In genomic region chr21:41141031-41141457, GRCh38 we compare ENCODE assay signal across 16 cellular contexts. TPM values are rescaled to one million over a fixed set of nuclear protein-coding genes. Genes with fewer than 3 reads are reported as not detected.
DNase-seq lines count a peak whose midpoint lies in the region; ATAC-seq and TF ChIP-seq lines count a peak whose summit lies in the region.
"Had no signal": no experiment of that assay in that cellular context is flagged by ENCODE, and none has a peak within 500 bp of the region (broad histone marks: within the 10 kb centered on the region; RNA-seq: fewer than 3 reads in every experiment).

No MANE protein-coding gene starts in this region.

- no peak overlapping the region for H3K4me3 ChIP-seq in mammary epithelial cell (replicated peaks in 1 of 3; ENCODE audit: insufficient read depth in 1 of 3, low read depth in 2 of 3, low read length in 3 of 3)
- H3K4me3 ChIP-seq: ovary, testis had no signal

- no peak for ATAC-seq in activated CD8-positive, alpha-beta T cell treated with anti-CD3 and anti-CD28 coated beads for 36 hours
- ATAC-seq: activated CD4-positive, CD25-positive, alpha-beta regulatory T cell treated with anti-CD3 and anti-CD28 coated beads, Interleukin-2, amount 50 U/mL, for 24 hours had no signal

- no peaks in the 10 kb centered on the region for H3K36me3 Mint-ChIP-seq in activated CD8-positive, alpha-beta T cell treated with anti-CD3 and anti-CD28 coated beads for 36 hours (ENCODE audit: low read depth)
- H3K36me3 Mint-ChIP-seq: activated naive CD8-positive, alpha-beta T cell treated with anti-CD3 and anti-CD28 coated beads, Interleukin-2, amount 10 ng/mL, durations not matched to agents 7 days and 5 days had no signal

- H3K4me2 ChIP-seq in mammary epithelial cell (ENCODE audit: insufficient read depth, low read depth, low read length) = peak overlapping the region; percentile 44

- DNase-seq in AG08395 (ENCODE audit: low spot score) (peak; percentile 44), HS-5 (ENCODE audit: low read depth) (peak; percentile 26), mammary epithelial cell (peak; percentile 69), lung microvascular endothelial cell (ENCODE audit: low read depth in 2 of 2) (peak; percentile 63 to 89), KG1 (lab: John Stamatoyannopoulos, UW) (no peak), T-helper 9 cell (no peak), epidermal melanocyte (ENCODE audit: insufficient read length, low spot score) (no peak)
- no peak for DNase-seq in activated CD8-positive, alpha-beta T cell treated with anti-CD3 and anti-CD28 coated beads for 36 hours
- DNase-seq: activated naive CD8-positive, alpha-beta T cell treated with anti-CD3 and anti-CD28 coated beads, Interleukin-2, amount 10 ng/mL, durations not matched to agents 7 days and 5 days; activated T-cell treated with anti-CD3 and anti-CD28 coated beads for 4 hours; cortex of kidney; mesendoderm; NCI-H1092 treated with DMSO at 0.1 percent for 48 hours; ovary; testis had no signal

- no TSS peak for BruUV-seq in mammary epithelial cell (replicated peaks; lab: Mats Ljungman, UMichigan)

- H2AFZ ChIP-seq in mammary epithelial cell (ENCODE audit: low read depth, low read length) = no peak overlapping the region

- in situ Hi-C loops in mammary epithelial cell (cut with MboI; ENCODE audit: low sequenced_read_pairs in 2 of 2) = loop anchor here in 1 of 2 donors (25.0 kb wide), 1 partner anchor 296 kb away; the partner anchor contains the start of gene MX1

- H3K79me2 ChIP-seq in mammary epithelial cell (ENCODE audit: insufficient read depth, low read length) = no peaks in the 10 kb centered on the region

- H3K4me3 Mint-ChIP-seq in activated CD8-positive, alpha-beta T cell treated with anti-CD3 and anti-CD28 coated beads for 36 hours = no peak overlapping the region
- H3K4me3 Mint-ChIP-seq: activated naive CD8-positive, alpha-beta T cell treated with anti-CD3 and anti-CD28 coated beads, Interleukin-2, amount 10 ng/mL, durations not matched to agents 7 days and 5 days had no signal

- dilution Hi-C loops in mammary epithelial cell (cut with HindIII; ENCODE audit: low sequenced_read_pairs) = no loop called here

- H3K4me1 Mint-ChIP-seq in activated CD8-positive, alpha-beta T cell treated with anti-CD3 and anti-CD28 coated beads for 36 hours (ENCODE audit: low read depth) = no peaks in the 10 kb centered on the region
- H3K4me1 Mint-ChIP-seq: activated naive CD8-positive, alpha-beta T cell treated with anti-CD3 and anti-CD28 coated beads, Interleukin-2, amount 10 ng/mL, durations not matched to agents 7 days and 5 days had no signal

- 0% methylated on average over 2 of the region's 2 CpGs for WGBS in mammary epithelial cell (ENCODE audit: low coverage, missing lambda C conversion rate)

- no peaks in the 10 kb centered on the region for H3K36me3 ChIP-seq in mammary epithelial cell (ENCODE audit: insufficient read depth, low read length)
- H3K36me3 ChIP-seq: ovary had no signal

- intact Hi-C loops in mammary epithelial cell (cut with micrococcal nuclease) = no loop called here
- intact Hi-C loops in activated CD8-positive, alpha-beta T cell treated with anti-CD3 and anti-CD28 coated beads for 36 hours (cut with micrococcal nuclease) = no loop called here

- H3K27me3 ChIP-seq in mammary epithelial cell (ENCODE audit: insufficient read depth, low read length) = no peaks in the 10 kb centered on the region
- H3K27me3 ChIP-seq: ovary, testis had no signal

- H3K9ac ChIP-seq in mammary epithelial cell (ENCODE audit: insufficient read depth, low read length) = no peak overlapping the region

- no peaks in the 10 kb centered on the region for H4K20me1 ChIP-seq in mammary epithelial cell (ENCODE audit: insufficient read depth, low read length)

- peaks cover 1% of the 10 kb centered on the region for H3K27me3 Mint-ChIP-seq in activated CD8-positive, alpha-beta T cell treated with anti-CD3 and anti-CD28 coated beads for 36 hours

- peak overlapping the region; percentile 6 for H3K27ac ChIP-seq in mammary epithelial cell (ENCODE audit: insufficient read depth, low read depth, low read length)
- H3K27ac ChIP-seq: ovary, testis had no signal

- peaks cover 29% of the 10 kb centered on the region for H3K4me1 ChIP-seq in mammary epithelial cell (ENCODE audit: insufficient read depth, low read length)

- POLR2A ChIA-PET in activated CD8-positive, alpha-beta T cell treated with anti-CD3 and anti-CD28 coated beads for 36 hours (lab: Charles Lee) = no interaction called here

- TF ChIP-seq CTCF in mammary epithelial cell (conservative IDR thresholded peaks at IDR 0.05 in 1 of 2, IDR thresholded peaks at IDR 0.05 in 1 of 2; ENCODE audit: extremely low read depth in 1 of 2, insufficient read depth in 1 of 2, low read depth in 1 of 2, low read length in 2 of 2) = no peak
- no peak for TF ChIP-seq CTCF in activated CD8-positive, alpha-beta T cell treated with anti-CD3 and anti-CD28 coated beads for 36 hours (IDR thresholded peaks at IDR 0.05)

- CTCF ChIA-PET in mammary epithelial cell (lab: Charles Lee; ENCODE audit: low non-redundant PET) = no interaction called here
- CTCF ChIA-PET in activated CD8-positive, alpha-beta T cell treated with anti-CD3 and anti-CD28 coated beads for 36 hours (lab: Charles Lee) = no interaction called here

- H3K9me3 ChIP-seq in mammary epithelial cell (replicated peaks; ENCODE audit: insufficient read depth, low read length) = no peaks in the 10 kb centered on the region
- H3K9me3 ChIP-seq: ovary, testis had no signal

- H3K27ac Mint-ChIP-seq in activated CD8-positive, alpha-beta T cell treated with anti-CD3 and anti-CD28 coated beads for 36 hours = no peak overlapping the region
- H3K27ac Mint-ChIP-seq: activated naive CD8-positive, alpha-beta T cell treated with anti-CD3 and anti-CD28 coated beads, Interleukin-2, amount 10 ng/mL, durations not matched to agents 7 days and 5 days had no signal

- H3K9me3 Mint-ChIP-seq in activated CD8-positive, alpha-beta T cell treated with anti-CD3 and anti-CD28 coated beads for 36 hours = no peaks in the 10 kb centered on the region
- H3K9me3 Mint-ChIP-seq: activated naive CD8-positive, alpha-beta T cell treated with anti-CD3 and anti-CD28 coated beads, Interleukin-2, amount 10 ng/mL, durations not matched to agents 7 days and 5 days had no signal

RNA-seq across cellular contexts. Expression of gene BACE2, which starts 26.9 kb away (rescaled TPM):
- total RNA-seq in mammary epithelial cell (100 to 1,000 TPM in 1 of 2 donors, 10 to 100 TPM in 1; 84.4 to 128 TPM), lung microvascular endothelial cell (178 and 323 TPM in 2 replicates)
- 150 TPM for polyA plus RNA-seq in mammary epithelial cell
- polyA minus RNA-seq in mammary epithelial cell = 102 TPM
- 1 to 10 TPM; 1.1 to 2.0 TPM for total RNA-seq in activated CD8-positive, alpha-beta T cell treated with anti-CD3 and anti-CD28 coated beads for 36 hours

Comparison
In these comparisons a context has a peak if more than half of its experiments do, and no peak if none do; other contexts are left out.
1. DNase-seq: peak in AG08395 (single experiment), HS-5 (single experiment), mammary epithelial cell (single experiment) and lung microvascular endothelial cell (2 of 2); none in KG1 (single experiment), T-helper 9 cell (single experiment), epidermal melanocyte (single experiment) and activated CD8-positive, alpha-beta T cell treated with anti-CD3 and anti-CD28 coated beads for 36 hours (single experiment).
2. RNA of gene BACE2, which starts 26.9 kb away (total RNA-seq): 178 to 323 TPM in lung microvascular endothelial cell and 84.4 to 128 TPM in mammary epithelial cell; 1.1 to 2.0 TPM in activated CD8-positive, alpha-beta T cell treated with anti-CD3 and anti-CD28 coated beads for 36 hours; every median in the first group is over 10 times any median in the second.